ENCODE assay signal across 30 cellular contexts in the genomic region with DNA sequence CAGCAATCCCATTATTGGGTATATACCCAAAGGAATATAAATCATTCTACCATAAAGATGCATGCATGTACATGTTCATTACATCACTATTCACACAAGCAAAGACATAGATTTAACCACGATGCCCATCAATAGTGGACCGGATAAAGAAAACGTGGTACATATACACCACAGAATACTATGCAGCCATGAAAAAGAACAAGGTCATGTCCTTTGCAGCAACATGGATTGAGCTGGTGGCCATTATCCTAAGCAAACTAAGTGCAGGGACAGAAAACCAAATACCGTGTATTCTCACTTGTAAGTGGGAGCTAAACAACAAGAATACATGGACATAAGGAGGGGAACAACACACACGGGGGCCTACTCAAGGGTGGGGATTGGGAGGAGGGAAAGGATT. TPM values are rescaled to one million over a fixed set of nuclear protein-coding genes. Genes with fewer than 3 reads are reported as not detected.
"Had no signal": no experiment of that assay in that cellular context is flagged by ENCODE, and none has a peak within 500 bp of the region (broad histone marks: within the 10 kb centered on the region; RNA-seq: fewer than 3 reads in every experiment).

No MANE protein-coding gene starts in this region.

- H3K9me3 ChIP-seq: colonic mucosa, esophagus squamous epithelium, gastrocnemius medialis, heart right ventricle, left lung, lower lobe of right lung, mucosa of descending colon had no signal

- H3K36me3 ChIP-seq: colonic mucosa, esophagus squamous epithelium, gastrocnemius medialis, heart right ventricle, left lung, lower lobe of right lung had no signal

- ATAC-seq: effector memory CD8-positive, alpha-beta T cell; esophagus mucosa; gastrocnemius medialis; heart right ventricle; left cardiac atrium; left lung; left ventricle myocardium superior; lower lobe of right lung; mucosa of descending colon had no signal

- H3K4me3 ChIP-seq: colonic mucosa, esophagus squamous epithelium, gastrocnemius medialis, heart right ventricle, left lung, lower lobe of right lung, mucosa of descending colon had no signal

- H3K4me1 Mint-ChIP-seq: endodermal cell, mesothelial cell of epicardium had no signal

- FAIRE-seq: endometrium, islet of Langerhans, keratinocyte had no signal

- H3K4me3 Mint-ChIP-seq: dendritic cell treated with granulocyte-macrophage colony-stimulating factor and Interleukin-4, amounts not matched to agents 40 ng/mL and 50 ng/mL, for 4 days; effector memory CD8-positive, alpha-beta T cell; endodermal cell; mesothelial cell of epicardium had no signal

- DNase-seq: colonic mucosa; cortex of kidney; effector CD8-positive, alpha-beta T cell; effector memory CD8-positive, alpha-beta T cell; endodermal cell; erythroblast; esophagus squamous epithelium; foreskin fibroblast; foreskin melanocyte; gastrocnemius medialis; glutamatergic neuron; head of caudate nucleus; heart right ventricle; hippocampal formation; left cardiac atrium; left ventricle myocardium superior; lower lobe of right lung; mesenchymal stem cell had no signal

- H3K36me3 Mint-ChIP-seq: mesothelial cell of epicardium had no signal

- H3K27me3 ChIP-seq: colonic mucosa had no signal

- H3K4me1 ChIP-seq: colonic mucosa, esophagus squamous epithelium, gastrocnemius medialis, heart right ventricle, left lung, lower lobe of right lung had no signal

- H3K27ac Mint-ChIP-seq: dendritic cell treated with granulocyte-macrophage colony-stimulating factor and Interleukin-4, amounts not matched to agents 40 ng/mL and 50 ng/mL, for 4 days; effector memory CD8-positive, alpha-beta T cell; endodermal cell; mesothelial cell of epicardium had no signal

- H3K27ac ChIP-seq: colonic mucosa, epithelial cell of prostate, esophagus squamous epithelium, gastrocnemius medialis, heart right ventricle, left lung, lower lobe of right lung had no signal

- H3K9me3 Mint-ChIP-seq: dendritic cell treated with granulocyte-macrophage colony-stimulating factor and Interleukin-4, amounts not matched to agents 40 ng/mL and 50 ng/mL, for 4 days; effector memory CD8-positive, alpha-beta T cell; endodermal cell; mesothelial cell of epicardium had no signal

RNA-seq across cellular contexts. Expression of gene LAMC3, which starts 33.8 kb away (rescaled TPM):
- polyA plus RNA-seq: keratinocyte had no signal

RNA-seq across cellular contexts. Expression of gene FIBCD1, which starts 36.1 kb away (rescaled TPM):
- total RNA-seq: esophagus squamous epithelium, gastrocnemius medialis, glomerular endothelial cell, lung microvascular endothelial cell, mesenteric fat pad had no signal
